Comparison of ENCODE assay signal across 7 cellular contexts in the genomic region with DNA sequence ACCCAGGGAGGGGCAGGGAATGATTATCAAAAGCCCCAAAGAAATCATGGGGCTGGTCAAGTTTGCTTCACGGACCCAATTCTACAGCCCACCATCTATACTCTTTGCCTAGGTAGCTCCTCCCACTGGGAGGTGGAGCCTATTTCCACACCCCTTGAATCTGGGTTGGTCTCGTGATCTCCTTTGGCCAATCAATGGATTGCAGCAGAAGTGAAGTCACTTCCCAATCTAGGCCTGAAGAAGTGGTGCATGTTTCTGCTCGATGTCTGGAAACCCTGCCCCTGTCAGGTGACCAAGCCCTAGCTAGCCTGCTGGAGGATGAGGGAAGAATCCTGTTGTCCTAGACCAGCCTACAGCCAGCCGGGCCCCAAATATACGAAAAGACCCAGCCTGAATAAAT.
DNase-seq lines count a peak whose midpoint lies in the region; ATAC-seq and TF ChIP-seq lines count a peak whose summit lies in the region.
"Not testable (repeated sequence)": the region's sequence is repeated elsewhere in the genome, so short reads cannot be mapped to it uniquely, and the experiment has no call there.

No MANE protein-coding gene starts in this region.

- H2BK15ac ChIP-seq in IMR-90 (ENCODE audit: low read depth, low read length), result not testable (repeated sequence)

- H3K79me1 ChIP-seq in IMR-90 (ENCODE audit: low read depth in 1 of 2, low read length in 2 of 2), result not testable (repeated sequence)

- H3K27me3 Mint-ChIP-seq in nephron progenitor cell (ENCODE audit: low read depth, poor library complexity), result not testable (repeated sequence)

- DNase-seq in Daoy (ENCODE audit: low read depth), result peak; percentile 37
- DNase-seq in IMR-90, result not testable (repeated sequence)
- DNase-seq in activated CD4-positive, alpha-beta T cell treated with anti-CD3 and anti-CD28 coated beads for 48 hours, result peak; percentile 62
- DNase-seq in activated naive CD4-positive, alpha-beta T cell treated with anti-CD3 and anti-CD28 coated beads, Interleukin-2, amount 50 U/mL, for 72 hours (ENCODE audit: low spot score in 2 of 2), result peak in 1 of 2 donors; percentile 36
- DNase-seq in iPS DF 19.7 (ENCODE audit: low read depth, low spot score), result peak; percentile 75
- peak; percentile 38 for DNase-seq in nephron progenitor cell

- not testable (repeated sequence) for H3K56ac ChIP-seq in IMR-90 (ENCODE audit: extremely low read depth, insufficient read depth, low read length)

- CTCF ChIA-PET in IMR-90 (lab: Yijun Ruan, JAX), result not testable (repeated sequence)

- H4K5ac ChIP-seq in IMR-90 (ENCODE audit: low read depth, low read length), result not testable (repeated sequence)

- H2AFZ ChIP-seq in IMR-90 (replicated peaks; ENCODE audit: low read length, poor library complexity); OCI-LY3 (ENCODE audit: low read depth, low read length): not testable (repeated sequence)

- not testable (repeated sequence) for H3K27ac ChIP-seq in IMR-90 (ENCODE audit: insufficient read depth, low read length); OCI-LY3 (ENCODE audit: low read length)

- not testable (repeated sequence) for H3K9me3 ChIP-seq in IMR-90 (ENCODE audit: control insufficient read depth, insufficient read depth, low read length); OCI-LY3 (ENCODE audit: insufficient read depth, low read length)

- peaks cover 36% of the 10 kb centered on the region for H3K4me1 Mint-ChIP-seq in nephron progenitor cell

- H2BK20ac ChIP-seq in IMR-90 (ENCODE audit: low read depth, low read length), result not testable (repeated sequence)

- H3K4me3 Mint-ChIP-seq in nephron progenitor cell, result not testable (repeated sequence)

- not testable (repeated sequence) for H3K9ac ChIP-seq in IMR-90 (ENCODE audit: low read depth, low read length); OCI-LY3 (ENCODE audit: low read length)

- in situ Hi-C loops in IMR-90 (cut with MboI; ENCODE audit: low sequenced_read_pairs), result not testable (repeated sequence)

- not testable (repeated sequence) for H3K9me3 Mint-ChIP-seq in activated naive CD4-positive, alpha-beta T cell treated with anti-CD3 and anti-CD28 coated beads, Interleukin-2, amount 50 U/mL, for 72 hours; nephron progenitor cell

- not testable (repeated sequence) for H3K4me1 ChIP-seq in IMR-90 (ENCODE audit: control insufficient read depth, insufficient read depth, low read length)
- H3K4me1 ChIP-seq in OCI-LY3 (ENCODE audit: low read length), result peaks cover 17% of the 10 kb centered on the region

- peaks cover 20% of the 10 kb centered on the region for H3K27me3 ChIP-seq in IMR-90 (ENCODE audit: control insufficient read depth, insufficient read depth, low read length)
- H3K27me3 ChIP-seq in OCI-LY3 (ENCODE audit: low read depth, low read length), result not testable (repeated sequence)

- H4K91ac ChIP-seq in IMR-90 (ENCODE audit: insufficient read depth, low read depth, low read length), result not testable (repeated sequence)

- H3K4me3 ChIP-seq in IMR-90 (ENCODE audit: insufficient read depth, low read depth, low read length); OCI-LY3 (ENCODE audit: low read length): not testable (repeated sequence)

- not testable (repeated sequence) for H3K27ac Mint-ChIP-seq in activated naive CD4-positive, alpha-beta T cell treated with anti-CD3 and anti-CD28 coated beads, Interleukin-2, amount 50 U/mL, for 72 hours; nephron progenitor cell

- TF ChIP-seq RAD21 in IMR-90 (IDR thresholded peaks at IDR 0.05; ENCODE audit: low read length), result not testable (repeated sequence)

- BruUV-seq in IMR-90 (replicated peaks; lab: Mats Ljungman, UMichigan), result not testable (repeated sequence)

- POLR2A ChIA-PET in IMR-90 (lab: Charles Lee; ENCODE audit: unreplicated experiment), result not testable (repeated sequence)

- H2BK120ac ChIP-seq in IMR-90 (ENCODE audit: low read depth, low read length), result not testable (repeated sequence)

- not testable (repeated sequence) for H3K36me3 Mint-ChIP-seq in activated naive CD4-positive, alpha-beta T cell treated with anti-CD3 and anti-CD28 coated beads, Interleukin-2, amount 50 U/mL, for 72 hours; nephron progenitor cell (ENCODE audit: low read depth)

- no CpG with 5 or more reads among the region's 5 CpGs for WGBS in IMR-90 (ENCODE audit: extremely low coverage in 2 of 2, insufficient read length in 1 of 2), 2 experiments

- H3K36me3 ChIP-seq in IMR-90 (ENCODE audit: control insufficient read depth, insufficient read depth, low read length); OCI-LY3 (replicated peaks; ENCODE audit: low read depth, low read length): not testable (repeated sequence)

- peak; percentile 53; the same call in 1 of the 2 replicates for ATAC-seq in IMR-90 (ENCODE audit: low read depth)
- peak; percentile 70 to 72 for ATAC-seq in activated naive CD4-positive, alpha-beta T cell treated with anti-CD3 and anti-CD28 coated beads, Interleukin-2, amount 50 U/mL, for 72 hours

- TF ChIP-seq POLR2A in IMR-90 (IDR thresholded peaks at IDR 0.05; ENCODE audit: low read depth, low read length), result not testable (repeated sequence)

- H3K4me2 ChIP-seq in IMR-90 (ENCODE audit: low read depth, low read length), result not testable (repeated sequence)
- H3K4me2 ChIP-seq in OCI-LY3 (ENCODE audit: low read length), result peak overlapping the region; percentile 26; the same call in 1 of the 2 replicates

- TF ChIP-seq CTCF in IMR-90 (conservative IDR thresholded peaks at IDR 0.05; ENCODE audit: low read depth, low read length); OCI-LY3 (IDR thresholded peaks at IDR 0.05; ENCODE audit: low read depth, low read length); nephron progenitor cell (IDR thresholded peaks at IDR 0.05): not testable (repeated sequence)

- dilution Hi-C loops in IMR-90 (cut with HindIII; ENCODE audit: low sequenced_read_pairs, unreplicated experiment), result not testable (repeated sequence)

- H4K20me1 ChIP-seq in IMR-90 (ENCODE audit: insufficient read depth, low read length); OCI-LY3 (ENCODE audit: insufficient read depth, low read length): not testable (repeated sequence)

- intact Hi-C loops in IMR-90 (cut with micrococcal nuclease), result not testable (repeated sequence)

- H2BK5ac ChIP-seq in IMR-90 (ENCODE audit: low read depth, low read length, poor library complexity, severe bottlenecking), result not testable (repeated sequence)

- not testable (repeated sequence) for H2AK9ac ChIP-seq in IMR-90 (replicated peaks; ENCODE audit: low read depth, low read length, poor library complexity)

- not testable (repeated sequence) for H3K18ac ChIP-seq in IMR-90 (ENCODE audit: low read depth, low read length)

- H3K14ac ChIP-seq in IMR-90 (replicated peaks; ENCODE audit: low read depth, low read length), result not testable (repeated sequence)

- H2AK5ac ChIP-seq in IMR-90 (ENCODE audit: low read depth, low read length), result not testable (repeated sequence)

- not testable (repeated sequence) for H3K23ac ChIP-seq in IMR-90 (ENCODE audit: low read depth, low read length)

- H3K9me1 ChIP-seq in IMR-90 (ENCODE audit: insufficient read depth, low read length), result not testable (repeated sequence)

- not testable (repeated sequence) for H4K8ac ChIP-seq in IMR-90 (ENCODE audit: low read depth in 2 of 2, low read length in 2 of 2)

- H3K4ac ChIP-seq in IMR-90 (ENCODE audit: low read depth, low read length), result not testable (repeated sequence)

- H3K79me2 ChIP-seq in OCI-LY3 (ENCODE audit: low read length), result not testable (repeated sequence)

TF ChIP-seq in IMR-90, 13 proteins besides CTCF, POLR2A, EP300 and RAD21:
- TF ChIP-seq USF2 (IDR thresholded peaks at IDR 0.05; ENCODE audit: low read depth, low read length), result 0 out of 2 replicates have a peak, but pooled peaks have one; percentile 28
